In the genomic region with DNA sequence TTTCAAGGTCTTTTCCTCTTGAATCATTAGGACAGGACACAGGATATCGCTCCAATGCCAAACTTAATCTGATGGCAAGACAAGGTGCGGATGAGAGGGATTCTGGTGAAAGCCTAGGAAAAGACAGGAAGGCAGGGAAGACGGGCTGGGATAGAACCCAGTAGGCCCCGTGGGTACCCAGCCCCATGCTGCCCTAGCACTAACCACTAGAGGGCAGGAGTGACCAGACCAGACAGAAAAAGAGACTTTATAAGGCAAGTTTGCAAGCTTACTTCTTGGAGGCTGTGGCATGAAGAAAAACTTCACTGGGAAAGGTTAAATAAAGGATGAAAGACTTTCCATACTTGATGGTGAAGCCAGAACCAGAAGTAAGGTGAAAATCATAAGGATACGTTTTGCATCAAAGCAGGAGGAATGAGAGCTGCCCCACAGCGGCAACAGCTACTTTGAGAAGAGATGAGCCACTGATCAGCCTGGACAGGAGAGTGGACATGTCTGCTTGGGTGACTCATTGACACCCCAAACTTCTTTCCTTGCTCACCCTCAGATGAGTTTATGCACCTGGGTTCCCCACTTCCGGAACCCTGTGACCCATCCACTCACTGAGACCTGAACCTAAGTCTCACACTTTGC, we compare ENCODE assay signal across 9 cellular contexts. TPM values are rescaled to one million over a fixed set of nuclear protein-coding genes. Genes with fewer than 3 reads are reported as not detected.
DNase-seq lines count a peak whose midpoint lies in the region; ATAC-seq, FAIRE-seq and TF ChIP-seq lines count a peak whose summit lies in the region.
"Had no signal": no experiment of that assay in that cellular context is flagged by ENCODE, and none has a peak within 500 bp of the region (broad histone marks: within the 10 kb centered on the region; RNA-seq: fewer than 3 reads in every experiment).

No MANE protein-coding gene starts in this region.

- TF ChIP-seq CTCF in HFF-Myc (IDR thresholded peaks at IDR 0.05; ENCODE audit: low read depth, low read length, missing control alignments) (peak; percentile 97), RWPE2 (IDR thresholded peaks at IDR 0.05; ENCODE audit: poor library complexity, severe bottlenecking) (peak; percentile 85), K562 (IDR thresholded peaks at IDR 0.05 in 2 of 3, conservative IDR thresholded peaks at IDR 0.05 in 1 of 3; ENCODE audit: insufficient read depth in 2 of 3, low read depth in 1 of 3, low read length in 3 of 3) (peak; percentile 66 to 78 (median 71))

- intact Hi-C loops in K562 (cut with micrococcal nuclease) = loop anchor here (1.0 to 5.0 kb wide), 2 partner anchors 31 to 194 kb away; no protein-coding TSS in a partner anchor

- no peak overlapping the region for H3K27ac ChIP-seq in RWPE2 (ENCODE audit: poor library complexity, severe bottlenecking)
- H3K27ac ChIP-seq in K562 (ENCODE audit: extremely low read depth, low read depth, low read length) = no peak overlapping the region
- H3K27ac ChIP-seq: skin epidermis had no signal

- H3K9me3 ChIP-seq in RWPE2 (ENCODE audit: severe bottlenecking) (no peaks in the 10 kb centered on the region), K562 (replicated peaks; ENCODE audit: control insufficient read depth, insufficient read depth, low read depth, low read length) (no peaks in the 10 kb centered on the region)

- H3K27me3 ChIP-seq in RWPE2 (ENCODE audit: insufficient read depth, poor library complexity, severe bottlenecking) = no peaks in the 10 kb centered on the region
- H3K27me3 ChIP-seq in K562 (ENCODE audit: control insufficient read depth in 2 of 2, insufficient read depth in 2 of 2, low read length in 2 of 2) = 0 out of 5 replicates have a peak, but pooled peaks cover 0 to 2% of the 10 kb centered on the region in 2 experiments

- WGBS in K562 (ENCODE audit: insufficient coverage, low coverage, missing lambda C conversion rate) = 3% methylated on average over 6 of the region's 7 CpGs

- CTCF ChIA-PET in K562 (lab: Yijun Ruan, JAX; ENCODE audit: low intra/inter-chr PET ratio) = no interaction called here

- no peak overlapping the region for H3K4me3 ChIP-seq in HFF-Myc (replicated peaks; ENCODE audit: low read depth, low read length)
- H3K4me3 ChIP-seq in RWPE2 (ENCODE audit: severe bottlenecking) = no peak overlapping the region
- no peak overlapping the region for H3K4me3 ChIP-seq in K562
- H3K4me3 ChIP-seq: skin epidermis had no signal

- peak; percentile 76 for FAIRE-seq in K562 (lab: Jason Lieb, UNC)

- H3K4me2 ChIP-seq in K562 (ENCODE audit: insufficient read depth, low read length) = no peak overlapping the region

- ATAC-seq in RWPE2 (ENCODE audit: low read depth) (peak; percentile 79), K562 (peak; percentile 87), HG03378 (IDR thresholded peaks at IDR 0.05; ENCODE audit: unreplicated experiment) (no peak), HG03097 (IDR thresholded peaks at IDR 0.05; ENCODE audit: low FRiP score, unreplicated experiment) (no peak)

- no peak for TF ChIP-seq POLR2A in K562 (conservative IDR thresholded peaks at IDR 0.05)

- H3K36me3 ChIP-seq in RWPE2 (ENCODE audit: low read depth) (no peaks in the 10 kb centered on the region), K562 (ENCODE audit: control insufficient read depth, insufficient read depth, low read length) (no peaks in the 10 kb centered on the region)

- TF ChIP-seq RAD21 in K562 (CRISPR knock-in tag; conservative IDR thresholded peaks at IDR 0.05 in 1 of 2, IDR thresholded peaks at IDR 0.05 in 1 of 2) = peak; percentile 13 to 61; a peak in 3 of 4 replicates

- in situ Hi-C loops in K562 (cut with MboI) = no loop called here

- no peak for TF ChIP-seq EP300 in K562 (IDR thresholded peaks at IDR 0.05; ENCODE audit: low read length)

- no peaks in the 10 kb centered on the region for H4K20me1 ChIP-seq in K562 (replicated peaks; ENCODE audit: control insufficient read depth, insufficient read depth, low read length)

- H3K4me1 ChIP-seq in RWPE2 (ENCODE audit: insufficient read depth, poor library complexity, severe bottlenecking) (no peaks in the 10 kb centered on the region), K562 (replicated peaks in 1 of 2; ENCODE audit: control insufficient read depth in 2 of 2, insufficient read depth in 2 of 2, low read length in 2 of 2) (no peaks in the 10 kb centered on the region)

- DNase-seq in COLO829 (ENCODE audit: low spot score) (peak; percentile 67), HFF-Myc (ENCODE audit: extremely low read depth, low read depth) (peak; percentile 14), RWPE2 (ENCODE audit: low spot score) (no peak), K562 (ENCODE audit: extremely low read depth in 1 of 4, low spot score in 3 of 4) (peak; percentile 45 to 60 (median 50)), inferior parietal cortex (ENCODE audit: extremely low spot score) (peak; percentile 80)
- peak; percentile 46 to 67 for DNase-seq in stimulated activated CD4-positive, alpha-beta T cell treated with anti-CD3 and anti-CD28 coated beads, Interleukin-2, amount 100 ng/mL, for 24 hours

- H3K79me2 ChIP-seq in K562 (ENCODE audit: control insufficient read depth, insufficient read depth, low read length) = no peaks in the 10 kb centered on the region

- no peak overlapping the region for H2AFZ ChIP-seq in K562 (ENCODE audit: low read depth, low read length)

- POLR2A ChIA-PET in K562 (lab: Yijun Ruan, JAX) = no interaction called here

- no peak overlapping the region for H3K9ac ChIP-seq in K562 (ENCODE audit: insufficient read depth in 1 of 2, low read depth in 2 of 2, low read length in 2 of 2)

- no TSS peak for BruUV-seq in K562 (replicated peaks; lab: Mats Ljungman, UMichigan)

- no peaks in the 10 kb centered on the region for H3K9me1 ChIP-seq in K562 (ENCODE audit: control insufficient read depth, insufficient read depth, low read length)

TF ChIP-seq in K562, 482 proteins besides CTCF, POLR2A, EP300 and RAD21:
- TF ChIP-seq SMC3 (conservative IDR thresholded peaks at IDR 0.05; ENCODE audit: insufficient read depth, low read depth, low read length) (peak; percentile 52; the same call in 1 of the 2 replicates), PURB (CRISPR knock-in tag; IDR thresholded peaks at IDR 0.05; ENCODE audit: low read depth) (no peak)
TF ChIP-seq in K562: peak in this region for 1.

RNA-seq across cellular contexts. Expression of a gene that starts 39.8 kb away (rescaled TPM):
- total RNA-seq in K562 (2011; cell fraction: chromatin; rRNA removed; ENCODE audit: low replicate concordance) = not detected in 2 replicates
- total RNA-seq in K562 (2011; cell fraction: nucleolus; rRNA removed) = not detected in 2 replicates
- total RNA-seq in K562 (2011; cell fraction: nucleoplasm; rRNA removed) = not detected in 2 replicates
- total RNA-seq in K562 (2014; rRNA removed) = not detected in 2 replicates
- not detected in 2 replicates for total RNA-seq in K562 (2014; rRNA removed; fragmentation: Illumina TruSeq; extraction: Trizol)
- not detected in 2 replicates for total RNA-seq in K562 (2015; rRNA removed; fragmentation: Illumina TruSeq; extraction: Trizol)
- total RNA-seq in K562 (2021) = 0.35 TPM in 1 of 2 replicates, not detected in the other
- polyA plus RNA-seq in K562 (2011; rRNA removed) = not detected in 2 replicates
- not detected in 2 replicates for polyA plus RNA-seq in K562 (2011; cell fraction: cytosol; rRNA removed)
- polyA plus RNA-seq in K562 (2011; cell fraction: nucleus; rRNA removed) = 0.40 TPM in 1 of 2 replicates, not detected in the other
- polyA plus RNA-seq in K562 (2012) = 0.08 and 0.30 TPM in 2 replicates
- polyA plus RNA-seq in K562 (2014; fragmentation: Illumina TruSeq; extraction: Trizol) = 0.09 and 0.17 TPM in 2 replicates
- polyA plus RNA-seq in K562 (2014; fragmentation: Nextera tagmentation; extraction: Ambion mirVana) = under 1 TPM in 1 of 2 experiments, not detected in 1; 0.10 TPM
- 0.04 TPM in 1 of 2 replicates, not detected in the other for polyA plus RNA-seq in K562 (2014; rRNA removed)
- not detected in 2 replicates for polyA minus RNA-seq in K562 (2011; rRNA and poly(A)+ RNA removed)
- polyA minus RNA-seq in K562 (2011; cell fraction: cytosol; rRNA and poly(A)+ RNA removed) = not detected in 2 replicates
- polyA minus RNA-seq in K562 (2011; cell fraction: nucleus; rRNA and poly(A)+ RNA removed) = not detected in 2 replicates

Comparison
In these comparisons a context has a peak if more than half of its experiments do, and no peak if none do; other contexts are left out.
1. ATAC-seq: peak in RWPE2 (single experiment) and K562 (single experiment); none in HG03378 (single experiment) and HG03097 (single experiment).
2. Peak in every context shown above with its lines, with median percentiles within 50 percentile points of each other: CTCF ChIP-seq.